Comparison of ENCODE assay signal across 10 cellular contexts in the genomic region with DNA sequence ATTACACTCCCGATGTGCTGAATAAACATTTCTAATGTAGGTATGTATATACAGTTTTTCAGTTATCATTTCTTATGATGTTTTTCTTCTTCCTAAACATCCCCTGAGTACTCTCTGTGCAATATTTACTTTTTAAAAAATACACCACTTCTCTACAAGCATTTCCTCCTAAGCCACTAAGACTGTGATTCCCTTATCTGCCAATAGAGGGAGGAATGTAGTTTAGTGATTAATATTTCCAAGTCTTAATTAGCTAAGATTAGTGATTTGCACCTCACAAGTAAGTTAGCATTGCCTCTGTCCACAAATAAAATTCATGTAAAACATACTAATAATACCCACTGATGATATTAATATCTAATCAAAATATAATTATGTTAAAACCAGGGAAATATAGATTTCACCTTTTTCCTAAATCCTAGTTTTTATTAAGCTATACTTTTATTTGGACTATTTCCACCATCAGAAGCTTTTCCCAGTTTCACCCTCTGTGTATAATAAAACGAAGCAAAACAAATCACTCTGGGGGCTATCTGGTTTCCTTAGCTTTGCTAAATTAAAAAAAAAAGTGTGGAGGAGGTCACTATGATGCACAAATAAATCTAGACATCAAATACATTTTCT.
DNase-seq lines count a peak whose midpoint lies in the region; TF ChIP-seq lines count a peak whose summit lies in the region.
"Had no signal": no experiment of that assay in that cellular context is flagged by ENCODE, and none has a peak within 500 bp of the region (broad histone marks: within the 10 kb centered on the region; RNA-seq: fewer than 3 reads in every experiment).

No MANE protein-coding gene starts in this region.

- no peaks in the 10 kb centered on the region for H3K4me1 Mint-ChIP-seq in nephron

- DNase-seq in GM10248 (ENCODE audit: extremely low spot score) (no peak), KBM-7 (peak; percentile 25), cardiac fibroblast (ENCODE audit: low read depth in 2 of 2) (peak; percentile 30 to 44), COLO829 (ENCODE audit: low spot score) (no peak), DMS79 (lab: John Stamatoyannopoulos, UW) (no peak)
- no peak for DNase-seq in NK-92 treated with Interleukin-12 subunit alpha and Interleukin-12 subunit beta, amount 100 ng/mL, for 24 hours (lab: John Stamatoyannopoulos, UW)
- no peak for DNase-seq in activated naive CD4-positive, alpha-beta T cell treated with anti-CD3 and anti-CD28 coated beads, Interleukin-2, amount 50 U/mL, for 16 hours
- DNase-seq: H7; stimulated activated CD4-positive, alpha-beta T cell treated with anti-CD3 and anti-CD28 coated beads, Interleukin-2, amount 100 ng/mL, for 24 hours had no signal

- H3K27me3 Mint-ChIP-seq in nephron (ENCODE audit: low read depth), result no peaks in the 10 kb centered on the region

- H3K4me3 ChIP-seq in cardiac fibroblast (replicated peaks in 1 of 2; ENCODE audit: low read depth in 2 of 2, low read length in 2 of 2), result no peak overlapping the region

- in situ Hi-C loops in KBM-7 (cut with MboI; ENCODE audit: low pct_unique_long_range_greater_than_20kb, low sequenced_read_pairs), result no loop called here

- H3K36me3 Mint-ChIP-seq in nephron (ENCODE audit: low read depth), result no peaks in the 10 kb centered on the region

- TF ChIP-seq CTCF in GM10248 (IDR thresholded peaks at IDR 0.05; ENCODE audit: control extremely low read depth, extremely low read depth, low read depth, missing control alignments) (peak; percentile 42), cardiac fibroblast (IDR thresholded peaks at IDR 0.05; ENCODE audit: low read depth, low read length) (peak; percentile 65), nephron (IDR thresholded peaks at IDR 0.05; ENCODE audit: unreplicated experiment in 3 of 3) (peak; percentile 54 to 73 (median 61))

- H3K27ac Mint-ChIP-seq in nephron, result no peak overlapping the region

- POLR2A ChIA-PET in GM10248 (lab: Yijun Ruan, JAX), result no interaction called here

- CTCF ChIA-PET in GM10248 (lab: Yijun Ruan, JAX), result interaction anchor here (1.2 to 2.2 kb wide), 3 partner anchors 10 to 32 kb away, joined by 4 to 6 read pairs (median 4); no protein-coding TSS in a partner anchor

- no peak overlapping the region for H3K4me3 Mint-ChIP-seq in nephron

- no peaks in the 10 kb centered on the region for H3K9me3 Mint-ChIP-seq in nephron

Comparison
In these comparisons a context has a peak if more than half of its experiments do, and no peak if none do; other contexts are left out.
1. DNase-seq: peak in KBM-7 (single experiment) and cardiac fibroblast (2 of 2); none in GM10248 (single experiment), COLO829 (single experiment), DMS79 (single experiment), NK-92 treated with Interleukin-12 subunit alpha and Interleukin-12 subunit beta, amount 100 ng/mL, for 24 hours (single experiment) and activated naive CD4-positive, alpha-beta T cell treated with anti-CD3 and anti-CD28 coated beads, Interleukin-2, amount 50 U/mL, for 16 hours (single experiment).
2. Peak in every context shown above with its lines, with median percentiles within 50 percentile points of each other: CTCF ChIP-seq.